ENCODE assay signal across 15 cellular contexts in the genomic region with DNA sequence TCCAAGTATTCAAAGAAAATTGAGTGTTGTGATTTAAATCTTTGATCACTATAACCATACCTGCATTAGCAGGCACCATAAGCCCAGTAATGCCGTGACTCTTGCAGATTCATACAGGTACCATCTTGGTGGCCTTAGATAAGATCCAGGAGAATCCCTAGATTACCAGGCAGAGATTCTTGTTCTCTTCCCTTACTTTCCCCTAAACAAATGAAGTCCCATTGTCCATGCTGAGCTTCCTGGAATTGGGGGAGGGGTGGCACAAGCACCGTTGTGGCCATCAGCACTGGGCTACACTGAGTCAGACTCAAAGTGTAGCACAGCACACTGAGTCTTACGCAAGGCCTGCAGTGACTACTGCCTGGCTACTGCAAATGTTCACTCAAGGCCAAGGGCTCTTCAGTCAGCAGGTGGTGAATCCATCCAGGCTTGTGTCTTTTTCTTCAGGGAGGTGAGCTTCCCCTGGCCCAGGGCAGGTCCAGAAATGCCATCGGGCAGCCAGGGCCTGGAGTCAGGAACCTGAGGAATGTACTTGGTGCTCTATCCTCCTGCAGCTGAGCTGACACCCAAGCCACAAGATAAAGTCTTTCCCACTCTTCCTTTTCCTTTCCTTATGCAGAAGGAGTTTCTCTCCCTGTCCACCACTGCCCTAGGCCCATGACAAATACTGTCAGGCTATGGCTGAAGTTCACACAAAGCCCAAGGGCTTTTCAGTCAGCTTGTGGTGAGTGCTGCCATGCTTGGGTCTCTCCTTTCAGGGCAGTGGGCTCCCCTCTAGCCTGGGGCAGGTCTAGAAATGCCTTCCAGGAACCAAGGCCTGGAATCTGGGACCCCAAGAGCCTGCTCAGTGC. TPM values are rescaled to one million over a fixed set of nuclear protein-coding genes. Genes with fewer than 3 reads are reported as not detected.
DNase-seq lines count a peak whose midpoint lies in the region; ATAC-seq and TF ChIP-seq lines count a peak whose summit lies in the region.
"Had no signal": no experiment of that assay in that cellular context is flagged by ENCODE, and none has a peak within 500 bp of the region (broad histone marks: within the 10 kb centered on the region; RNA-seq: fewer than 3 reads in every experiment).

No MANE protein-coding gene starts in this region.

- no peak overlapping the region for H3K4me3 Mint-ChIP-seq in CD4-positive, alpha-beta T cell
- H3K4me3 Mint-ChIP-seq: activated naive CD4-positive, alpha-beta T cell treated with anti-CD3 and anti-CD28 coated beads for 36 hours; GM23338 had no signal

- peak overlapping the region; percentile 24 for H3K27ac Mint-ChIP-seq in CD4-positive, alpha-beta T cell
- H3K27ac Mint-ChIP-seq: activated naive CD4-positive, alpha-beta T cell treated with anti-CD3 and anti-CD28 coated beads for 36 hours; GM23338 had no signal

- POLR2A ChIA-PET in CD4-positive, alpha-beta T cell (lab: Charles Lee), result interaction anchor here (0.5 to 4.2 kb wide), 6 partner anchors 9 to 172 kb away, joined by 3 to 10 read pairs (median 4); no protein-coding TSS in a partner anchor

- peaks cover 98% of the 10 kb centered on the region for H3K36me3 Mint-ChIP-seq in CD4-positive, alpha-beta T cell (ENCODE audit: low read depth)

- WGBS in mammary epithelial cell (ENCODE audit: low coverage, missing lambda C conversion rate), result 26% methylated on average over 4 of the region's 4 CpGs

- H4K20me1 ChIP-seq in mammary epithelial cell (ENCODE audit: insufficient read depth, low read length), result no peaks in the 10 kb centered on the region

- no peaks in the 10 kb centered on the region for H3K27me3 ChIP-seq in CD4-positive, alpha-beta T cell (ENCODE audit: control insufficient read depth, insufficient read depth, low read length)
- no peaks in the 10 kb centered on the region for H3K27me3 ChIP-seq in mammary epithelial cell (ENCODE audit: insufficient read depth, low read length)
- no peaks in the 10 kb centered on the region for H3K27me3 ChIP-seq in tibial artery

- intact Hi-C loops in CD4-positive, alpha-beta T cell (cut with DNase I, micrococcal nuclease), result no loop called here
- intact Hi-C loops in mammary epithelial cell (cut with micrococcal nuclease), result loop anchor here (1.0 to 2.0 kb wide), 3 partner anchors 56 to 224 kb away; partner anchors contain the start of gene RAPH1
- intact Hi-C loops in mucosa of descending colon (cut with DNase I, micrococcal nuclease), result no loop called here
- intact Hi-C loops in tibial artery (cut with DNase I; ENCODE audit: low total_unique reads), result no loop called here

- H3K9me3 Mint-ChIP-seq in CD4-positive, alpha-beta T cell, result peaks cover 14% of the 10 kb centered on the region

- H3K9me3 ChIP-seq in CD4-positive, alpha-beta T cell (ENCODE audit: control insufficient read depth, low read length), result peaks cover 17% of the 10 kb centered on the region
- H3K9me3 ChIP-seq in mammary epithelial cell (replicated peaks; ENCODE audit: insufficient read depth, low read length) (peaks cover 5% of the 10 kb centered on the region), mucosa of descending colon (peaks cover 14% of the 10 kb centered on the region), tibial artery (peaks cover 0 to 9% (median 0%) of the 10 kb centered on the region in 3 donors)

- H3K4me1 Mint-ChIP-seq in CD4-positive, alpha-beta T cell (ENCODE audit: low read depth), result peaks cover 79% of the 10 kb centered on the region

- TF ChIP-seq CTCF in CD4-positive, alpha-beta T cell (IDR thresholded peaks at IDR 0.05), result no peak
- TF ChIP-seq CTCF in mammary epithelial cell (conservative IDR thresholded peaks at IDR 0.05 in 1 of 2, IDR thresholded peaks at IDR 0.05 in 1 of 2; ENCODE audit: extremely low read depth in 1 of 2, insufficient read depth in 1 of 2, low read depth in 1 of 2, low read length in 2 of 2) (no peak), mucosa of descending colon (IDR thresholded peaks at IDR 0.05) (no peak), tibial artery (IDR thresholded peaks at IDR 0.05) (no peak)

- dilution Hi-C loops in mammary epithelial cell (cut with HindIII; ENCODE audit: low sequenced_read_pairs), result no loop called here

- H3K4me1 ChIP-seq in mammary epithelial cell (ENCODE audit: insufficient read depth, low read length), result peaks cover 25% of the 10 kb centered on the region
- H3K4me1 ChIP-seq in mucosa of descending colon (ENCODE audit: low read depth), result no peaks in the 10 kb centered on the region
- peaks cover 0 to 12% (median 3%) of the 10 kb centered on the region in 4 donors for H3K4me1 ChIP-seq in tibial artery

- ATAC-seq in CD4-positive, alpha-beta T cell (ENCODE audit: poor library complexity), result no peak
- ATAC-seq in mucosa of descending colon (peak; percentile 25), HG02642 (IDR thresholded peaks at IDR 0.05; ENCODE audit: poor library complexity, unreplicated experiment) (no peak), HG03521 (IDR thresholded peaks at IDR 0.05; ENCODE audit: unreplicated experiment) (no peak), HG02884 (IDR thresholded peaks at IDR 0.05; ENCODE audit: unreplicated experiment) (no peak)
- ATAC-seq: GM23338, left lobe of liver had no signal

- H3K4me2 ChIP-seq in mammary epithelial cell (ENCODE audit: insufficient read depth, low read depth, low read length), result peak overlapping the region; percentile 13
- H3K4me2 ChIP-seq: GM23338 had no signal

- CTCF ChIA-PET in CD4-positive, alpha-beta T cell (lab: Charles Lee), result no interaction called here
- CTCF ChIA-PET in mammary epithelial cell (lab: Charles Lee; ENCODE audit: low non-redundant PET), result no interaction called here

- H3K27ac ChIP-seq in CD4-positive, alpha-beta T cell (ENCODE audit: low read depth, low read length), result no peak overlapping the region
- peak overlapping the region; percentile 67 for H3K27ac ChIP-seq in mammary epithelial cell (ENCODE audit: insufficient read depth, low read depth, low read length)
- H3K27ac ChIP-seq in tibial artery, result no peak overlapping the region

- H2AFZ ChIP-seq in mammary epithelial cell (ENCODE audit: low read depth, low read length), result peak overlapping the region; percentile 22

- DNase-seq in CD4-positive, alpha-beta T cell, result no peak
- peak; percentile 84 for DNase-seq in HT1080 (ENCODE audit: low read depth)
- peak; percentile 88 for DNase-seq in mammary epithelial cell
- DNase-seq in mucosa of descending colon, result no peak
- no peak for DNase-seq in tibial artery
- DNase-seq: activated CD4-positive, CD25-positive, alpha-beta regulatory T cell treated with anti-CD3 and anti-CD28 coated beads, Interleukin-2, amount 50 U/mL, for 72 hours; activated naive CD4-positive, alpha-beta T cell treated with anti-CD3 and anti-CD28 coated beads for 36 hours; NCI-H1694; retina; RPMI8226 had no signal

- in situ Hi-C loops in mammary epithelial cell (cut with MboI; ENCODE audit: low sequenced_read_pairs in 2 of 2), result no loop called here

- peak overlapping the region; percentile 19 for H3K9ac ChIP-seq in mammary epithelial cell (ENCODE audit: insufficient read depth, low read length)

- no TSS peak for BruUV-seq in mammary epithelial cell (replicated peaks; lab: Mats Ljungman, UMichigan)

- no peaks in the 10 kb centered on the region for H3K27me3 Mint-ChIP-seq in CD4-positive, alpha-beta T cell

- no peaks in the 10 kb centered on the region for H3K79me2 ChIP-seq in mammary epithelial cell (ENCODE audit: insufficient read depth, low read length)

- no peak overlapping the region for H3K4me3 ChIP-seq in mammary epithelial cell (replicated peaks in 1 of 3; ENCODE audit: insufficient read depth in 1 of 3, low read depth in 2 of 3, low read length in 3 of 3)
- H3K4me3 ChIP-seq in mucosa of descending colon, result no peak overlapping the region
- no peak overlapping the region for H3K4me3 ChIP-seq in tibial artery
- H3K4me3 ChIP-seq: GM23338 had no signal

- H3K36me3 ChIP-seq in mammary epithelial cell (ENCODE audit: insufficient read depth, low read length), result no peaks in the 10 kb centered on the region
- H3K36me3 ChIP-seq in mucosa of descending colon (ENCODE audit: low read depth), result no peaks in the 10 kb centered on the region
- H3K36me3 ChIP-seq in tibial artery, result no peaks in the 10 kb centered on the region

RNA-seq across cellular contexts. Expression of gene CD28, which starts 52.6 kb away (rescaled TPM):
- 100 to 1,000 TPM; 128 to 130 TPM for total RNA-seq in CD4-positive, alpha-beta T cell
- total RNA-seq in HT1080 (2014; rRNA removed; shearing (Covaris generic)), result 0.03 TPM in 1 of 2 replicates, not detected in the other
- 0.06 and 0.26 TPM in 2 replicates for polyA plus RNA-seq in HT1080 (2015; cell fraction: cytosol; rRNA removed)
- 0.06 TPM in 1 of 2 replicates, not detected in the other for polyA plus RNA-seq in HT1080 (2015; cell fraction: nucleus; rRNA removed)
- not detected for total RNA-seq in mammary epithelial cell
- polyA plus RNA-seq in mammary epithelial cell, result not detected
- polyA minus RNA-seq in mammary epithelial cell, result not detected
- total RNA-seq in mucosa of descending colon, result 1 to 10 TPM in 2 of 3 donors, under 1 TPM in 1; 0.41 to 1.4 (median 1.3) TPM
- total RNA-seq: GM23338 had no signal
- polyA plus RNA-seq: GM23338 had no signal

Comparison
In these comparisons a context has a peak if more than half of its experiments do, and no peak if none do; other contexts are left out.
1. DNase-seq: peak in HT1080 (single experiment) and mammary epithelial cell (single experiment); none in CD4-positive, alpha-beta T cell (0 of 10), mucosa of descending colon (0 of 3) and tibial artery (0 of 2).
2. RNA of gene CD28, which starts 52.6 kb away (total RNA-seq): 128 to 130 TPM in CD4-positive, alpha-beta T cell; 0.41 to 1.4 TPM in mucosa of descending colon, 0.03 TPM in HT1080 and not detected in mammary epithelial cell; every median in the first group is over 10 times any median in the second.